Comparison of ENCODE assay signal across 20 cellular contexts in the genomic region with DNA sequence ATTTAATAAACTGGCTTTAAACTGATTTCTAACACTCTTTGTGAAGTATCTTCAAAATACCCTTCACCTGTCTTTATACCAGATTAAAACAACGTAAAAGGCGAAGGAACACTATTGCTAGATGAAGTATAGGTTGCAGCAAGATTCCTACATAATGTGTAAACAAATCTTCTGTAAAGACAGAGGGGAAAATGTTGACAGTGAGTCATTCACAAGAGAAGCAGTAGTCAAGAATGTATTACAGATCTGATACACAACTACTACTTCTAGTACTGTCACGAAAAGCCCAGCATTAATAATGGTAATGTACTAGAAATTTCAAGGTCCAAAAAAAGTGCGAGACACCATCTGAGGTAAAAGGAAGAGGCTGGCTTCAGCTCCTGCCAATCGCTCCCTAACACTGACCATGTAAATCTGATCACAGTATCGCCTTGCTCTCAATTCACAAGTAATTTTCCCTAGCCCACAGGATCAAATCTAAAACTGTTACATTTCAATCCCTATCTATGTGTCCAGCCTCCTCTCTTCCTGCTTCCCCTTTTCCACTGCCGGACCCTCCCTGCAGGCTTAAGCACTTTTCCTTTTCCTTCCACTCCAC.
DNase-seq lines count a peak whose midpoint lies in the region; ATAC-seq, FAIRE-seq and TF ChIP-seq lines count a peak whose summit lies in the region.
"Had no signal": no experiment of that assay in that cellular context is flagged by ENCODE, and none has a peak within 500 bp of the region (broad histone marks: within the 10 kb centered on the region; RNA-seq: fewer than 3 reads in every experiment).

No MANE protein-coding gene starts in this region.

- H3K4me2 ChIP-seq in mesendoderm (ENCODE audit: low read length): no peak overlapping the region

- peak overlapping the region in 3 of 5 experiments; percentile 85 to 90 (median 87) for H3K27ac Mint-ChIP-seq in brain
- no peak overlapping the region for H3K27ac Mint-ChIP-seq in activated CD8-positive, alpha-beta memory T cell treated with anti-CD3 and anti-CD28 coated beads, Interleukin-2, amount 10 ng/mL, durations not matched to agents 7 days and 5 days
- H3K27ac Mint-ChIP-seq: activated T-helper 2 cell treated with anti-CD3 and anti-CD28 coated beads, Interferon-gamma antibody, Interleukin-2, Interleukin-4, amounts not matched to agents 10 μg/mL and 5 μg/mL and 100 μg/mL, durations not matched to agents 14 hours and 24 hours and 36 hours; IgD-negative memory B cell; T-helper 1 cell treated with Interleukin-12 subunit alpha and Interleukin-12 subunit beta and Interleukin-4 antibody, amounts not matched to agents 30 μg/mL and 1 μg/mL, for 36 hours had no signal

- peak overlapping the region in 1 of 5 experiments; percentile 47 for H3K4me3 Mint-ChIP-seq in brain
- no peak overlapping the region for H3K4me3 Mint-ChIP-seq in activated CD8-positive, alpha-beta memory T cell treated with anti-CD3 and anti-CD28 coated beads, Interleukin-2, amount 10 ng/mL, durations not matched to agents 7 days and 5 days
- H3K4me3 Mint-ChIP-seq: IgD-negative memory B cell; T-helper 1 cell treated with Interleukin-12 subunit alpha and Interleukin-12 subunit beta and Interleukin-4 antibody, amounts not matched to agents 30 μg/mL and 1 μg/mL, for 36 hours had no signal

- H3K4me1 ChIP-seq in mesendoderm (ENCODE audit: control insufficient read depth, low read depth, low read length): no peaks in the 10 kb centered on the region
- H3K4me1 ChIP-seq: suprapubic skin had no signal

- H4K5ac ChIP-seq in mesendoderm (ENCODE audit: low read length): no peak overlapping the region

- peaks cover 33% of the 10 kb centered on the region for H3K4me1 Mint-ChIP-seq in brain
- H3K4me1 Mint-ChIP-seq in activated CD8-positive, alpha-beta memory T cell treated with anti-CD3 and anti-CD28 coated beads, Interleukin-2, amount 10 ng/mL, durations not matched to agents 7 days and 5 days: peaks cover 2% of the 10 kb centered on the region
- H3K4me1 Mint-ChIP-seq: IgD-negative memory B cell had no signal

- peak; percentile 69 for FAIRE-seq in HTR-8/SVneo (lab: Jason Lieb, UNC)

- H3K27ac ChIP-seq in mesendoderm (ENCODE audit: low read depth, low read length): no peak overlapping the region
- H3K27ac ChIP-seq: suprapubic skin had no signal

- no peak overlapping the region for H3K56ac ChIP-seq in mesendoderm (ENCODE audit: low read length)

- no peaks in the 10 kb centered on the region for H3K27me3 Mint-ChIP-seq in brain
- H3K27me3 Mint-ChIP-seq in activated CD8-positive, alpha-beta memory T cell treated with anti-CD3 and anti-CD28 coated beads, Interleukin-2, amount 10 ng/mL, durations not matched to agents 7 days and 5 days: no peaks in the 10 kb centered on the region
- H3K27me3 Mint-ChIP-seq: IgD-negative memory B cell had no signal

- ATAC-seq in activated CD8-positive, alpha-beta memory T cell treated with anti-CD3 and anti-CD28 coated beads, Interleukin-2, amount 10 ng/mL, durations not matched to agents 7 days and 5 days: no peak
- ATAC-seq in HG02970 (IDR thresholded peaks at IDR 0.05; ENCODE audit: low FRiP score, unreplicated experiment): no peak
- ATAC-seq: HCT116, mucosa of descending colon, sciatic nerve had no signal

- no peak overlapping the region for H2BK15ac ChIP-seq in mesendoderm (replicated peaks; ENCODE audit: low read depth)

- H3K4ac ChIP-seq in mesendoderm (ENCODE audit: low read depth, low read length): no peak overlapping the region

- no peak overlapping the region for H3K4me3 ChIP-seq in mesendoderm (ENCODE audit: low read length)
- H3K4me3 ChIP-seq: mucosa of descending colon, suprapubic skin had no signal

- peaks cover 6 to 15% (median 11%) of the 10 kb centered on the region in 5 experiments for H3K9me3 Mint-ChIP-seq in brain
- no peaks in the 10 kb centered on the region for H3K9me3 Mint-ChIP-seq in activated CD8-positive, alpha-beta memory T cell treated with anti-CD3 and anti-CD28 coated beads, Interleukin-2, amount 10 ng/mL, durations not matched to agents 7 days and 5 days (ENCODE audit: low read depth)

- no peaks in the 10 kb centered on the region for H3K36me3 ChIP-seq in mesendoderm (ENCODE audit: control insufficient read depth, insufficient read depth, low read length)

- H3K18ac ChIP-seq in mesendoderm (ENCODE audit: low read length): no peak overlapping the region

- no peak overlapping the region for H2BK120ac ChIP-seq in mesendoderm (ENCODE audit: low read depth, low read length)

- H3K27me3 ChIP-seq in mesendoderm (ENCODE audit: insufficient read depth, low read length, poor library complexity): no peaks in the 10 kb centered on the region
- H3K27me3 ChIP-seq: suprapubic skin had no signal

- H3K9ac ChIP-seq in mesendoderm (ENCODE audit: low read length): no peak overlapping the region

- H3K23ac ChIP-seq in mesendoderm (ENCODE audit: low read length): no peak overlapping the region

- WGBS in mesendoderm (ENCODE audit: extremely low coverage, insufficient coverage, low lambda C conversion rate): no CpG with 5 or more reads among the region's 7 CpGs

- DNase-seq in DMS53 (lab: John Stamatoyannopoulos, UW) (peak; percentile 59), HTR-8/SVneo (ENCODE audit: insufficient read length, low spot score) (no peak), mesendoderm (peak; percentile 46), HT-29 (ENCODE audit: low spot score) (no peak), DMS79 (lab: John Stamatoyannopoulos, UW) (no peak)
- no peak for DNase-seq in activated CD8-positive, alpha-beta memory T cell treated with anti-CD3 and anti-CD28 coated beads, Interleukin-2, amount 10 ng/mL, durations not matched to agents 7 days and 5 days
- DNase-seq: anterior cingulate cortex; COR-L47; mucosa of descending colon; MV-4-11; nucleus accumbens; stimulated activated CD4-positive, alpha-beta T cell treated with anti-CD3 and anti-CD28 coated beads, Interleukin-2, amount 100 ng/mL, for 24 hours had no signal

- TF ChIP-seq CTCF in brain (conservative IDR thresholded peaks at IDR 0.05): no peak

- H3K36me3 Mint-ChIP-seq in brain: peaks cover 38% of the 10 kb centered on the region
- H3K36me3 Mint-ChIP-seq in activated CD8-positive, alpha-beta memory T cell treated with anti-CD3 and anti-CD28 coated beads, Interleukin-2, amount 10 ng/mL, durations not matched to agents 7 days and 5 days: peaks cover 20% of the 10 kb centered on the region

- no peak overlapping the region for H2AK5ac ChIP-seq in mesendoderm (ENCODE audit: low read length)

- H4K8ac ChIP-seq in mesendoderm (ENCODE audit: low read depth, low read length): no peak overlapping the region

- H2BK5ac ChIP-seq in mesendoderm (ENCODE audit: low read length): no peak overlapping the region

- H3K79me1 ChIP-seq in mesendoderm (ENCODE audit: low read length): no peaks in the 10 kb centered on the region

- no peaks in the 10 kb centered on the region for H3K79me2 ChIP-seq in mesendoderm (ENCODE audit: control insufficient read depth, insufficient read depth, low read length)

- CTCF ChIA-PET in activated CD8-positive, alpha-beta memory T cell treated with anti-CD3 and anti-CD28 coated beads, Interleukin-2, amount 10 ng/mL, durations not matched to agents 7 days and 5 days (lab: Charles Lee): no interaction called here

Comparison
In these comparisons a context has a peak if more than half of its experiments do, and no peak if none do; other contexts are left out.
1. DNase-seq: peak in DMS53 (single experiment) and mesendoderm (single experiment); none in HTR-8/SVneo (single experiment), activated CD8-positive, alpha-beta memory T cell treated with anti-CD3 and anti-CD28 coated beads, Interleukin-2, amount 10 ng/mL, durations not matched to agents 7 days and 5 days (single experiment), HT-29 (single experiment) and DMS79 (single experiment).